18 cellular contexts compared by ENCODE assay signal in the genomic region with DNA sequence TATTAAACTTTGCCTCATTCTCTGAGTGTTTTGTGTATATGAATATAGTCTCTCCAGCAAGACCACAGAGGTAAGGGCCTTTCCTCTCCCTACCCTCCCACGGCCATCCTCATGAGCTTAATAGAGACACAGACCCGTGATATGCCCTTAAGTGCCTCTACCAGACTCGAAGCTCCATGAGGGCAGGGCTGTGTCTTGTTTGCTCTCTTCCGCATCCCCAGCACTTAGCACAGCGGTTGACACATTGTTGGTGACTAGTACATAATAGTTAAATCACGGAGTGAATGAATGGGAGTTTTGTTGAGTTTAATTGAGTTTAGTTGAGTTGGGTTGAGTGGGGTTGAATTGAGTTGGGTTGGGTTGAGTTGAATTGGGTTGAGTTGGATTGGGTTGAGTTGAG.
DNase-seq lines count a peak whose midpoint lies in the region; ATAC-seq and TF ChIP-seq lines count a peak whose summit lies in the region.
"Had no signal": no experiment of that assay in that cellular context is flagged by ENCODE, and none has a peak within 500 bp of the region (broad histone marks: within the 10 kb centered on the region; RNA-seq: fewer than 3 reads in every experiment).

No MANE protein-coding gene starts in this region.

- no peak overlapping the region for H3K4me3 Mint-ChIP-seq in activated CD4-positive, alpha-beta T cell treated with anti-CD3 and anti-CD28 coated beads for 36 hours
- no peak overlapping the region for H3K4me3 Mint-ChIP-seq in osteocyte (ENCODE audit: unreplicated experiment)

- TF ChIP-seq EP300 in esophagus muscularis mucosa (IDR thresholded peaks at IDR 0.05) = no peak

- H3K4me3 ChIP-seq in esophagus muscularis mucosa (no peak overlapping the region), A673 (ENCODE audit: low read depth, low read length, poor library complexity, severe bottlenecking) (no peak overlapping the region)

- no peaks in the 10 kb centered on the region for H3K36me3 Mint-ChIP-seq in activated CD4-positive, alpha-beta T cell treated with anti-CD3 and anti-CD28 coated beads for 36 hours (ENCODE audit: low read depth)
- H3K36me3 Mint-ChIP-seq in osteocyte (ENCODE audit: unreplicated experiment) = no peaks in the 10 kb centered on the region

- peaks cover 47 to 76% (median 68%) of the 10 kb centered on the region in 4 donors for H3K4me1 ChIP-seq in esophagus muscularis mucosa
- no peaks in the 10 kb centered on the region for H3K4me1 ChIP-seq in A673 (ENCODE audit: insufficient read depth, low read length, poor library complexity, severe bottlenecking)

- H3K27me3 ChIP-seq in esophagus muscularis mucosa (no peaks in the 10 kb centered on the region), A673 (replicated peaks; ENCODE audit: insufficient read depth, low read depth, low read length, poor library complexity) (no peaks in the 10 kb centered on the region)

- CTCF ChIA-PET in activated CD4-positive, alpha-beta T cell treated with anti-CD3 and anti-CD28 coated beads for 36 hours (lab: Charles Lee) = interaction anchor here (0.6 to 1.1 kb wide), 5 partner anchors 10 to 1175 kb away, joined by 3 read pairs; no protein-coding TSS in a partner anchor
- CTCF ChIA-PET in A673 (lab: Charles Lee) = interaction anchor here (1.0 kb wide), 1 partner anchor 23 kb away, joined by 4 read pairs; no protein-coding TSS in a partner anchor

- no peaks in the 10 kb centered on the region for H3K9me3 ChIP-seq in esophagus muscularis mucosa
- no peaks in the 10 kb centered on the region for H3K9me3 ChIP-seq in A673 (ENCODE audit: low read depth, low read length, poor library complexity, severe bottlenecking)

- peak overlapping the region in 3 of 4 donors; percentile 85 to 90 (median 85) for H3K27ac ChIP-seq in esophagus muscularis mucosa (replicated peaks in 1 of 4)
- H3K27ac ChIP-seq in A673 (ENCODE audit: low read depth, low read length, poor library complexity, severe bottlenecking) = no peak overlapping the region
- H3K27ac ChIP-seq: 22Rv1 had no signal

- WGBS in esophagus muscularis mucosa = 96% methylated on average over 6 of the region's 6 CpGs

- TF ChIP-seq CTCF in esophagus muscularis mucosa (IDR thresholded peaks at IDR 0.05) (no peak), osteocyte (IDR thresholded peaks at IDR 0.05) (no peak), A673 (conservative IDR thresholded peaks at IDR 0.05; ENCODE audit: low read depth, low read length) (no peak)

- no peaks in the 10 kb centered on the region for H3K4me1 Mint-ChIP-seq in activated CD4-positive, alpha-beta T cell treated with anti-CD3 and anti-CD28 coated beads for 36 hours
- H3K4me1 Mint-ChIP-seq in osteocyte (ENCODE audit: unreplicated experiment) = peaks cover 73% of the 10 kb centered on the region

- no peak for DNase-seq in activated CD4-positive, alpha-beta T cell treated with anti-CD3 and anti-CD28 coated beads for 36 hours
- DNase-seq in activated CD4-positive, alpha-beta T cell treated with anti-CD3 and anti-CD28 coated beads, Interleukin-2, amount 50 U/mL, for 1 hour = no peak
- DNase-seq in esophagus muscularis mucosa (ENCODE audit: extremely low spot score) = no peak
- no peak for DNase-seq in osteocyte (ENCODE audit: extremely low spot score, unreplicated experiment)
- DNase-seq in A673 (ENCODE audit: low spot score) = no peak
- DNase-seq in stimulated activated CD4-positive, alpha-beta T cell treated with anti-CD3 and anti-CD28 coated beads, Interleukin-2, amount 100 ng/mL, for 48 hours = no peak
- DNase-seq in occipital lobe (lab: John Stamatoyannopoulos, UW) = no peak
- DNase-seq: Calu3, DMS79, GOT3, MM.1S, NCI-H1105, NCI-H1694 treated with DMSO at 0.1 percent for 48 hours, NCI-H345, NCI-H526 treated with DMSO at 0.1 percent for 48 hours, OCI-M1 had no signal

- peaks cover 3% of the 10 kb centered on the region for H3K9me3 Mint-ChIP-seq in activated CD4-positive, alpha-beta T cell treated with anti-CD3 and anti-CD28 coated beads for 36 hours (ENCODE audit: low read depth)
- H3K9me3 Mint-ChIP-seq in osteocyte (ENCODE audit: unreplicated experiment) = no peaks in the 10 kb centered on the region

- no peak for TF ChIP-seq POLR2A in esophagus muscularis mucosa (IDR thresholded peaks at IDR 0.05; ENCODE audit: low read depth)

- no peaks in the 10 kb centered on the region for H3K36me3 ChIP-seq in esophagus muscularis mucosa
- H3K36me3 ChIP-seq in A673 (ENCODE audit: insufficient read depth, low read length, poor library complexity, severe bottlenecking) = no peaks in the 10 kb centered on the region

- H3K27ac Mint-ChIP-seq in activated CD4-positive, alpha-beta T cell treated with anti-CD3 and anti-CD28 coated beads for 36 hours = peak overlapping the region; percentile 4
- H3K27ac Mint-ChIP-seq in osteocyte (ENCODE audit: unreplicated experiment) = peak overlapping the region; percentile 70

- H3K27me3 Mint-ChIP-seq in activated CD4-positive, alpha-beta T cell treated with anti-CD3 and anti-CD28 coated beads for 36 hours = no peaks in the 10 kb centered on the region
- H3K27me3 Mint-ChIP-seq in osteocyte (ENCODE audit: unreplicated experiment) = no peaks in the 10 kb centered on the region

- BruUV-seq in A673 (replicated peaks; lab: Mats Ljungman, UMichigan) = no TSS peak

- no peak for ATAC-seq in activated CD4-positive, alpha-beta T cell treated with anti-CD3 and anti-CD28 coated beads for 36 hours
- ATAC-seq in HG03520 (IDR thresholded peaks at IDR 0.05; ENCODE audit: unreplicated experiment) = no peak

- POLR2A ChIA-PET in activated CD4-positive, alpha-beta T cell treated with anti-CD3 and anti-CD28 coated beads for 36 hours (lab: Charles Lee) = no interaction called here
- POLR2A ChIA-PET in A673 (lab: Charles Lee; ENCODE audit: low non-redundant PET) = no interaction called here

- intact Hi-C loops in activated CD4-positive, alpha-beta T cell treated with anti-CD3 and anti-CD28 coated beads for 36 hours (cut with DNase I, micrococcal nuclease) = no loop called here
- intact Hi-C loops in esophagus muscularis mucosa (cut with DNase I) = loop anchor here (10.0 kb wide), 1 partner anchor 79 kb away; no protein-coding TSS in a partner anchor
- intact Hi-C loops in A673 (cut with micrococcal nuclease; ENCODE audit: unreplicated experiment) = no loop called here
